8 cellular contexts compared by ENCODE assay signal in the genomic region with DNA sequence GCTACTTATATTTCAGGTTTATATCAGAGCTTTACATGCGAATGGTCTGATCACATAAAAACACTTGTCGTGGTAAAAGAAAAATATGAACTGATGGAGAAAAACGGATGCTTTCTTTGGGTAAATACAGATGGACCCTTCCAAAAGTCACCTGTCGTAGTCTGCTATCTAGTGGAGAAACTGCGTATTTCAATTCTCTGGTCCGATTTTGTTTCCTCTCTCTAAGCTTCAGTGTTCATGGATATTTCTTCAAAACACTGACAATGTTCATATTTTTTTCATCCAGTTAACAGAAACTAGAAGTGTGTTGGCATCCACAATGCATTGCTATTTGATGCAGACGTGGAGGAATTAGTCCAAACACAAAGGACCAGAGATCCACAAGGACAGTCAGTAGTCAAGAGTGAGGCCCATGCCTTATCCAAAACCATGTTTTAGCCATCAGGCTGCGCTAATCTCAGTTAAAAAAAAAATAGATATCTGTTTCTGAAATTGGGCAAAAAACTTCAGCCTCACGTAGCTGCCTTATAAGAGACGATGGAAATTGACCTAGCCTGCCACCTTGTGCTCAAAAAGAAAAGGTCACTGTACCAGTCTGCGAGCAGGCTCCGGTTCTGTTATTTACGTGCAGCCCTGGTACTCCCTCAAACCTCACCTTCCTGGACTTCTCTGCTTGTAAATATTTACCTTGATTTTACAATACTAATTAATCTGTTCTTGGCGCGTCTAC. TPM values are rescaled to one million over a fixed set of nuclear protein-coding genes. Genes with fewer than 3 reads are reported as not detected.
A peak's percentile ranks its signal among the peaks of the same experiment; 100 is the strongest.
DNase-seq lines count a peak whose midpoint lies in the region; ATAC-seq, FAIRE-seq and TF ChIP-seq lines count a peak whose summit lies in the region.

No MANE protein-coding gene starts in this region.

- no peak overlapping the region for H4K5ac ChIP-seq in IMR-90 (ENCODE audit: low read depth, low read length)

- H4K91ac ChIP-seq in IMR-90 (ENCODE audit: insufficient read depth, low read depth, low read length) = no peak overlapping the region

- TF ChIP-seq CTCF in IMR-90 (conservative IDR thresholded peaks at IDR 0.05; ENCODE audit: low read depth, low read length) (peak; percentile 57), GM12878 (IDR thresholded peaks at IDR 0.05 in 2 of 3, conservative IDR thresholded peaks at IDR 0.05 in 1 of 3; ENCODE audit: control insufficient read depth in 2 of 3, extremely low read depth in 1 of 3, insufficient read depth in 1 of 3, low read depth in 3 of 3, low read length in 3 of 3) (peak; percentile 49 to 64 (median 59); a peak in 5 of 6 replicates), sigmoid colon (IDR thresholded peaks at IDR 0.05) (peak; percentile 29 to 63 (median 45))

- POLR2A ChIA-PET in IMR-90 (lab: Charles Lee; ENCODE audit: unreplicated experiment) = no interaction called here
- POLR2A ChIA-PET in GM12878 (lab: Charles Lee) = no interaction called here

- no peaks in the 10 kb centered on the region for H3K4me1 ChIP-seq in IMR-90 (ENCODE audit: control insufficient read depth, insufficient read depth, low read length)
- no peaks in the 10 kb centered on the region for H3K4me1 ChIP-seq in GM12878 (ENCODE audit: control insufficient read depth, insufficient read depth, low read length)
- H3K4me1 ChIP-seq in iPS-18a (ENCODE audit: control insufficient read depth, low read depth, low read length) = peaks cover 11% of the 10 kb centered on the region
- H3K4me1 ChIP-seq in sigmoid colon = peaks cover 0 to 15% (median 5%) of the 10 kb centered on the region in 4 donors

- ATAC-seq in GM21423 (IDR thresholded peaks at IDR 0.05; ENCODE audit: unreplicated experiment) = peak; percentile 77
- peak; percentile 93 for ATAC-seq in IMR-90 (ENCODE audit: low read depth)
- ATAC-seq in GM12878 = peak; percentile 98

- no peak overlapping the region for H3K14ac ChIP-seq in IMR-90 (replicated peaks; ENCODE audit: low read depth, low read length)

- CTCF ChIA-PET in IMR-90 (lab: Yijun Ruan, JAX) = interaction anchor here (0.6 to 4.1 kb wide), 13 partner anchors 10 to 495 kb away, joined by 3 to 20 read pairs (median 7); no protein-coding TSS in a partner anchor
- CTCF ChIA-PET in GM12878 (lab: Yijun Ruan, JAX) = interaction anchor here (0.6 to 8.7 kb wide), 29 partner anchors 9 to 1477 kb away, joined by 3 to 76 read pairs (median 5); a partner anchor contains a TSS

- H3K9ac ChIP-seq in IMR-90 (ENCODE audit: low read depth, low read length) = no peak overlapping the region
- no peak overlapping the region for H3K9ac ChIP-seq in GM12878 (ENCODE audit: control insufficient read depth, insufficient read depth, low read length)
- H3K9ac ChIP-seq in iPS-18a (ENCODE audit: low read length) = no peak overlapping the region

- H3K79me1 ChIP-seq in IMR-90 (ENCODE audit: low read depth in 1 of 2, low read length in 2 of 2) = no peaks in the 10 kb centered on the region

- H2BK15ac ChIP-seq in IMR-90 (ENCODE audit: low read depth, low read length) = no peak overlapping the region

- no peak overlapping the region for H3K18ac ChIP-seq in IMR-90 (ENCODE audit: low read depth, low read length)

- H2AK5ac ChIP-seq in IMR-90 (ENCODE audit: low read depth, low read length) = no peak overlapping the region

- H3K4me3 ChIP-seq in IMR-90 (ENCODE audit: insufficient read depth, low read depth, low read length) (no peak overlapping the region), GM12878 (no peak overlapping the region), iPS-18a (ENCODE audit: low read length) (peak overlapping the region; percentile 58), sigmoid colon (peak overlapping the region in 3 of 4 donors; percentile 1 to 35 (median 29))

- H2BK20ac ChIP-seq in IMR-90 (ENCODE audit: low read depth, low read length) = no peak overlapping the region

- H2AFZ ChIP-seq in IMR-90 (replicated peaks; ENCODE audit: low read length, poor library complexity) (peak overlapping the region; percentile 16), GM12878 (ENCODE audit: control insufficient read depth, low read depth, low read length) (no peak overlapping the region; the same call in 1 of the 2 replicates)

- peak; percentile 61 for TF ChIP-seq RAD21 in IMR-90 (IDR thresholded peaks at IDR 0.05; ENCODE audit: low read length)
- peak; percentile 57 for TF ChIP-seq RAD21 in GM12878 (IDR thresholded peaks at IDR 0.05; ENCODE audit: insufficient read depth, low read depth, low read length)

- H4K20me1 ChIP-seq in IMR-90 (ENCODE audit: insufficient read depth, low read length) (no peaks in the 10 kb centered on the region), GM12878 (ENCODE audit: control insufficient read depth, insufficient read depth) (no peaks in the 10 kb centered on the region)

- SMC1A ChIA-PET in GM12878 (lab: Charles Lee; ENCODE audit: uncharacterized antibody, unreplicated experiment) = interaction anchor here (0.6 to 3.5 kb wide), 9 partner anchors 12 to 381 kb away, joined by 3 to 15 read pairs (median 4); no protein-coding TSS in a partner anchor

- DNase-seq in EL = peak; percentile 69
- DNase-seq in IMR-90 = peak; percentile 56
- peak; percentile 58 for DNase-seq in RPMI7951 (ENCODE audit: low read depth)
- no peak for DNase-seq in GM12878 (ENCODE audit: low read depth, low spot score)
- DNase-seq in sigmoid colon = peak; percentile 73
- DNase-seq in T1000 (lab: John Stamatoyannopoulos, UW) = no peak

- no peak overlapping the region for H3K23ac ChIP-seq in IMR-90 (ENCODE audit: low read depth, low read length)

- H2AK9ac ChIP-seq in IMR-90 (replicated peaks; ENCODE audit: low read depth, low read length, poor library complexity) = no peak overlapping the region

- in situ Hi-C loops in IMR-90 (cut with MboI; ENCODE audit: low sequenced_read_pairs) (loop anchor here (10.0 kb wide), 1 partner anchor 304 kb away; no protein-coding TSS in a partner anchor), GM12878 (cut with MboI) (loop anchor here (5.0 to 25.0 kb wide), 3 partner anchors 354 to 686 kb away; no protein-coding TSS in a partner anchor)

- FAIRE-seq in GM12878 (lab: Jason Lieb, UNC) = peak; percentile 13

- BruUV-seq in IMR-90 (replicated peaks; lab: Mats Ljungman, UMichigan) (no TSS peak), GM12878 (replicated peaks; lab: Mats Ljungman, UMichigan) (no TSS peak)

- H3K36me3 ChIP-seq in IMR-90 (ENCODE audit: control insufficient read depth, insufficient read depth, low read length) (no peaks in the 10 kb centered on the region), GM12878 (ENCODE audit: control insufficient read depth in 2 of 2, insufficient read depth in 2 of 2, low read length in 1 of 2) (no peaks in the 10 kb centered on the region), iPS-18a (ENCODE audit: control insufficient read depth, low read depth, low read length) (no peaks in the 10 kb centered on the region), sigmoid colon (no peaks in the 10 kb centered on the region)

- H2BK5ac ChIP-seq in IMR-90 (ENCODE audit: low read depth, low read length, poor library complexity, severe bottlenecking) = no peak overlapping the region

- no peaks in the 10 kb centered on the region for H3K9me1 ChIP-seq in IMR-90 (ENCODE audit: insufficient read depth, low read length)

- no CpG with 5 or more reads among the region's 15 CpGs for WGBS in IMR-90 (ENCODE audit: extremely low coverage in 2 of 2, insufficient read length in 1 of 2), 2 experiments
- 2% methylated on average over 15 of the region's 15 CpGs for WGBS in GM12878 (ENCODE audit: insufficient coverage, insufficient replicate concordance, low lambda C conversion rate, missing lambda C conversion rate)
- WGBS in sigmoid colon, 2 donors = 9 to 12% methylated on average over 15 of the region's 15 CpGs

- H3K9me3 ChIP-seq in IMR-90 (ENCODE audit: control insufficient read depth, insufficient read depth, low read length) (no peaks in the 10 kb centered on the region), GM12878 (replicated peaks; ENCODE audit: control insufficient read depth, insufficient read depth, low read length) (no peaks in the 10 kb centered on the region), iPS-18a (ENCODE audit: control insufficient read depth, low read depth, low read length) (no peaks in the 10 kb centered on the region), sigmoid colon (no peaks in the 10 kb centered on the region)

- H2BK120ac ChIP-seq in IMR-90 (ENCODE audit: low read depth, low read length) = no peak overlapping the region

- H3K4me2 ChIP-seq in IMR-90 (ENCODE audit: low read depth, low read length) (peak overlapping the region; percentile 80), GM12878 (ENCODE audit: control insufficient read depth, insufficient read depth) (no peak overlapping the region)

- H3K27me3 ChIP-seq in IMR-90 (ENCODE audit: control insufficient read depth, insufficient read depth, low read length) = peaks cover 6% of the 10 kb centered on the region
- no peaks in the 10 kb centered on the region; a peak in 1 of 4 replicates for H3K27me3 ChIP-seq in GM12878 (replicated peaks in 1 of 2; ENCODE audit: control insufficient read depth in 2 of 2, insufficient read depth in 2 of 2, low read length in 1 of 2)
- no peaks in the 10 kb centered on the region for H3K27me3 ChIP-seq in iPS-18a (ENCODE audit: control insufficient read depth, insufficient read depth, low read length)
- H3K27me3 ChIP-seq in sigmoid colon = no peaks in the 10 kb centered on the region

- no peaks in the 10 kb centered on the region for H3K79me2 ChIP-seq in GM12878 (ENCODE audit: control insufficient read depth, insufficient read depth, low read length)

- no peak for TF ChIP-seq POLR2A in IMR-90 (IDR thresholded peaks at IDR 0.05; ENCODE audit: low read depth, low read length)
- no peak for TF ChIP-seq POLR2A in GM12878 (IDR thresholded peaks at IDR 0.05; ENCODE audit: low read depth, low read length)
- TF ChIP-seq POLR2A in sigmoid colon (IDR thresholded peaks at IDR 0.05) = no peak

- no peak overlapping the region for H3K4ac ChIP-seq in IMR-90 (ENCODE audit: low read depth, low read length)

- RAD21 ChIA-PET in GM12878 (lab: Charles Lee; ENCODE audit: unreplicated experiment) = interaction anchor here (0.5 to 1.1 kb wide), 2 partner anchors 169 to 363 kb away, joined by 3 to 5 read pairs; no protein-coding TSS in a partner anchor

- no peak for TF ChIP-seq EP300 in GM12878 (IDR thresholded peaks at IDR 0.05; ENCODE audit: borderline replicate concordance in 1 of 2, control insufficient read depth in 1 of 2, low read depth in 2 of 2, low read length in 2 of 2)
- no peak for TF ChIP-seq EP300 in sigmoid colon (IDR thresholded peaks at IDR 0.05)

- no peak overlapping the region for H3K56ac ChIP-seq in IMR-90 (ENCODE audit: extremely low read depth, insufficient read depth, low read length)

- H4K8ac ChIP-seq in IMR-90 (ENCODE audit: low read depth in 2 of 2, low read length in 2 of 2) = no peak overlapping the region

- no peak overlapping the region for H3K27ac ChIP-seq in IMR-90 (ENCODE audit: insufficient read depth, low read length)
- no peak overlapping the region for H3K27ac ChIP-seq in GM12878 (ENCODE audit: control insufficient read depth, insufficient read depth)
- no peak overlapping the region for H3K27ac ChIP-seq in iPS-18a (ENCODE audit: low read length)
- H3K27ac ChIP-seq in sigmoid colon = peak overlapping the region in 3 of 4 donors; percentile 24 to 33 (median 30)

- intact Hi-C loops in IMR-90 (cut with micrococcal nuclease) (loop anchor here (1.0 to 5.0 kb wide), 3 partner anchors 169 to 578 kb away; no protein-coding TSS in a partner anchor), GM12878 (cut with micrococcal nuclease; ENCODE audit: unreplicated experiment) (loop anchor here (5.0 kb wide), 3 partner anchors 351 to 669 kb away; no protein-coding TSS in a partner anchor), sigmoid colon (cut with DNase I) (loop anchor here (5.0 kb wide), 1 partner anchor 471 kb away; no protein-coding TSS in a partner anchor)

- dilution Hi-C loops in IMR-90 (cut with HindIII; ENCODE audit: low sequenced_read_pairs, unreplicated experiment) = no loop called here

RNA-seq across cellular contexts. Expression of a gene that starts 16.0 kb away (rescaled TPM):
- total RNA-seq in IMR-90 (2012; rRNA removed) (not detected in 2 replicates), GM12878 (2014; rRNA removed) (not detected in 2 replicates), GM12878 (2014; rRNA removed; fragmentation: Illumina TruSeq; extraction: Trizol) (not detected in 2 replicates), GM12878 (2021) (not detected in 2 replicates), sigmoid colon (not detected)
- polyA plus RNA-seq in IMR-90 (2012; rRNA removed) (not detected in 2 replicates), GM12878 (2011; rRNA removed) (not detected in 2 replicates), GM12878 (2014; fragmentation: Illumina TruSeq; extraction: Trizol) (not detected in 2 replicates), GM12878 (2014; fragmentation: Nextera tagmentation; extraction: Ambion mirVana) (not detected), GM12878 (2014; rRNA removed) (not detected in 2 replicates), GM12878 (2016; fragmentation: Nextera tagmentation; extraction: Ambion mirVana) (not detected), sigmoid colon (not detected)
- not detected in 2 replicates for polyA plus RNA-seq in IMR-90 (2012; cell fraction: cytosol; rRNA removed)
- not detected in 2 replicates for polyA plus RNA-seq in IMR-90 (2012; cell fraction: nucleus; rRNA removed; ENCODE audit: low replicate concordance)
- total RNA-seq in RPMI7951 (2014; rRNA removed; shearing (Covaris generic)) = not detected in 2 replicates
- total RNA-seq in GM12878 (2013; cell fraction: nucleolus; rRNA removed) = not detected in 2 replicates
- not detected for polyA plus RNA-seq in GM12878 (2011; ENCODE audit: low read depth)
- not detected in 2 replicates for polyA plus RNA-seq in GM12878 (2011; cell fraction: cytosol; rRNA removed)
- not detected in 2 replicates for polyA plus RNA-seq in GM12878 (2011; cell fraction: nucleus; rRNA removed)
- polyA plus RNA-seq in GM12878 (2012) = not detected in 2 replicates
- not detected in 2 replicates for polyA minus RNA-seq in GM12878 (2011; rRNA and poly(A)+ RNA removed)
- not detected in 2 replicates for polyA minus RNA-seq in GM12878 (2011; cell fraction: cytosol; rRNA and poly(A)+ RNA removed)
- not detected in 2 replicates for polyA minus RNA-seq in GM12878 (2011; cell fraction: nucleus; rRNA and poly(A)+ RNA removed)

RNA-seq across cellular contexts. Expression of a gene that starts 49.4 kb away (rescaled TPM):
- not detected in 2 replicates for total RNA-seq in IMR-90 (2012; rRNA removed)
- not detected in 2 replicates for polyA plus RNA-seq in IMR-90 (2012; rRNA removed)
- not detected in 2 replicates for polyA plus RNA-seq in IMR-90 (2012; cell fraction: cytosol; rRNA removed)
- polyA plus RNA-seq in IMR-90 (2012; cell fraction: nucleus; rRNA removed; ENCODE audit: low replicate concordance) = not detected in 2 replicates
- total RNA-seq in RPMI7951 (2014; rRNA removed; shearing (Covaris generic)) = not detected in 2 replicates
- not detected in 2 replicates for total RNA-seq in GM12878 (2013; cell fraction: nucleolus; rRNA removed)
- total RNA-seq in GM12878 (2014; rRNA removed) = not detected in 2 replicates
- not detected in 2 replicates for total RNA-seq in GM12878 (2014; rRNA removed; fragmentation: Illumina TruSeq; extraction: Trizol)
- not detected in 2 replicates for total RNA-seq in GM12878 (2021)
- polyA plus RNA-seq in GM12878 (2011; ENCODE audit: low read depth) = not detected
- polyA plus RNA-seq in GM12878 (2011; rRNA removed) = not detected in 2 replicates
- not detected in 2 replicates for polyA plus RNA-seq in GM12878 (2011; cell fraction: cytosol; rRNA removed)
- polyA plus RNA-seq in GM12878 (2011; cell fraction: nucleus; rRNA removed) = not detected in 2 replicates
- polyA plus RNA-seq in GM12878 (2012) = not detected in 2 replicates
- polyA plus RNA-seq in GM12878 (2014; fragmentation: Illumina TruSeq; extraction: Trizol) = not detected in 2 replicates
- polyA plus RNA-seq in GM12878 (2014; fragmentation: Nextera tagmentation; extraction: Ambion mirVana) = not detected
- not detected in 2 replicates for polyA plus RNA-seq in GM12878 (2014; rRNA removed)
- not detected for polyA plus RNA-seq in GM12878 (2016; fragmentation: Nextera tagmentation; extraction: Ambion mirVana)
- not detected in 2 replicates for polyA minus RNA-seq in GM12878 (2011; rRNA and poly(A)+ RNA removed)
- polyA minus RNA-seq in GM12878 (2011; cell fraction: cytosol; rRNA and poly(A)+ RNA removed) = not detected in 2 replicates
- not detected in 2 replicates for polyA minus RNA-seq in GM12878 (2011; cell fraction: nucleus; rRNA and poly(A)+ RNA removed)
- total RNA-seq in sigmoid colon = not detected
- polyA plus RNA-seq in sigmoid colon = not detected

Comparison
In these comparisons a context has a peak if more than half of its experiments do, and no peak if none do; other contexts are left out.
1. DNase-seq: peak in EL (single experiment), IMR-90 (single experiment), RPMI7951 (single experiment) and sigmoid colon (single experiment); none in GM12878 (single experiment) and T1000 (single experiment).
2. H3K27ac ChIP-seq: peak in sigmoid colon (3 of 4); none in IMR-90 (single experiment), GM12878 (single experiment) and iPS-18a (single experiment).
3. H3K4me3 ChIP-seq: peak in iPS-18a (single experiment) and sigmoid colon (3 of 4); none in IMR-90 (single experiment) and GM12878 (single experiment).
4. Peak in every context shown above with its lines, with median percentiles within 50 percentile points of each other: ATAC-seq and CTCF ChIP-seq.